ENCODE assay signal across 10 cellular contexts in the genomic region with DNA sequence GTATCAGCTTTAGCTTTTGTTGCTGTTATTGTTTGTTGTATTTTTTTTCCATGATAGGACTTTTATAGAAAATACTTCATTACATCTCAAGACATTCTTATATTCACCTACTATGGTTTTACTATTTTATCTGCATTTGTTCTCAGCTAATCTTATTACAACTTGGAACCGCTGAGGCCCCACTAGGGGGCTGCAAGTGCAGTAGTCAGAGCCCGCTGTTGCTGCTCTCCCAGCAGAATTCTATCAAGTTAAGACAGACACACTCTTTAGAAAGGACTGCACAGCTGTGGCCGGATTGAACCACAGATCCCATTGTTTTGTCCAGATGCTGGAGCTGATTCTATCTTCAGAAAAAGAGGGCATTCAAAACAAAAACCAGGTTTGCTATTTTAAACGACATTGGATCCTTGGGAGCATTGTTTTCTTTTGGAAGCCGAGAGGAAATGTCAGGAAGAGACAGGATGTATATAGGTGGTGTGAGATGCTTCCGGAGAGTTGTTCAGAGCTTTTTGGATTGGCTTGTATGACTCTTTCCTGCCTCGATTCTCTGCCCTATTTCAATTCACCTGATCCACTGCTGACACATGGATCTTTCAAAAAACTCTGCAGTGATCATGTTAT.
DNase-seq lines count a peak whose midpoint lies in the region; ATAC-seq, FAIRE-seq and TF ChIP-seq lines count a peak whose summit lies in the region.
"Had no signal": no experiment of that assay in that cellular context is flagged by ENCODE, and none has a peak within 500 bp of the region (broad histone marks: within the 10 kb centered on the region; RNA-seq: fewer than 3 reads in every experiment).

No MANE protein-coding gene starts in this region.

- WGBS in tibial nerve, 2 donors, result 12 to 16% methylated on average over 7 of the region's 7 CpGs

- TF ChIP-seq CTCF in D721Med (IDR thresholded peaks at IDR 0.05; ENCODE audit: insufficient read depth, missing control alignments), result peak; percentile 44
- TF ChIP-seq CTCF in Loucy (conservative IDR thresholded peaks at IDR 0.05; ENCODE audit: low read length), result peak; percentile 46
- TF ChIP-seq CTCF in bronchial epithelial cell (IDR thresholded peaks at IDR 0.05; ENCODE audit: insufficient read depth, low read length, severe bottlenecking), result peak; percentile 16
- peak in 2 of 5 experiments; percentile 16 to 26 for TF ChIP-seq CTCF in tibial nerve (IDR thresholded peaks at IDR 0.05)

- ATAC-seq in GM21825 (IDR thresholded peaks at IDR 0.05; ENCODE audit: unreplicated experiment) (no peak), HG03025 (IDR thresholded peaks at IDR 0.05; ENCODE audit: low FRiP score, unreplicated experiment) (no peak), GM18909 (IDR thresholded peaks at IDR 0.05; ENCODE audit: poor library complexity, unreplicated experiment) (no peak)

- TF ChIP-seq EP300 in tibial nerve (IDR thresholded peaks at IDR 0.05), result no peak

- no peaks in the 10 kb centered on the region for H3K9me2 ChIP-seq in Loucy (replicated peaks; ENCODE audit: low read depth, low read length)

- no peak overlapping the region for H3K27ac ChIP-seq in tibial nerve

- no peaks in the 10 kb centered on the region for H3K4me1 ChIP-seq in Loucy (ENCODE audit: insufficient read depth, low read length, poor library complexity, severe bottlenecking)
- no peaks in the 10 kb centered on the region for H3K4me1 ChIP-seq in tibial nerve

- no peaks in the 10 kb centered on the region for H3K79me2 ChIP-seq in Loucy (ENCODE audit: insufficient read depth, low read length)

- H2AFZ ChIP-seq in Loucy (ENCODE audit: low read length), result no peak overlapping the region

- no peaks in the 10 kb centered on the region for H4K20me1 ChIP-seq in Loucy (ENCODE audit: insufficient read depth, low read length, poor library complexity, severe bottlenecking)

- no peak overlapping the region for H3K4me2 ChIP-seq in Loucy (ENCODE audit: low read depth, low read length, poor library complexity, severe bottlenecking)

- no peaks in the 10 kb centered on the region for H3F3A ChIP-seq in Loucy (ENCODE audit: low read depth)

- no peak for DNase-seq in D721Med (ENCODE audit: insufficient read length, low spot score)
- DNase-seq in bronchial epithelial cell (ENCODE audit: low read depth), result peak; percentile 9
- peak; percentile 65 for DNase-seq in midbrain (lab: John Stamatoyannopoulos, UW)
- no peak for DNase-seq in tibial nerve (ENCODE audit: low spot score in 2 of 2)
- DNase-seq: KBM-7 had no signal

- H3K27me3 ChIP-seq in Loucy (ENCODE audit: insufficient read depth, low read length, poor library complexity, severe bottlenecking) (no peaks in the 10 kb centered on the region), bronchial epithelial cell (ENCODE audit: control insufficient read depth, insufficient read depth, low read length) (no peaks in the 10 kb centered on the region), tibial nerve (no peaks in the 10 kb centered on the region)

- H3K36me3 ChIP-seq in Loucy (ENCODE audit: insufficient read depth, low read length) (no peaks in the 10 kb centered on the region), bronchial epithelial cell (ENCODE audit: control insufficient read depth, insufficient read depth, low read length) (no peaks in the 10 kb centered on the region), tibial nerve (no peaks in the 10 kb centered on the region)

- no peak overlapping the region for H3K4me3 ChIP-seq in Loucy (ENCODE audit: low read length, poor library complexity, severe bottlenecking)
- H3K4me3 ChIP-seq in bronchial epithelial cell (ENCODE audit: low read depth, low read length), result no peak overlapping the region
- no peak overlapping the region for H3K4me3 ChIP-seq in tibial nerve
- H3K4me3 ChIP-seq: lung had no signal

- FAIRE-seq in D721Med (lab: Jason Lieb, UNC), result peak; percentile 21
- FAIRE-seq in bronchial epithelial cell (lab: Jason Lieb, UNC), result no peak

- H3K9me3 ChIP-seq in Loucy (ENCODE audit: insufficient read depth, low read depth, low read length), result no peaks in the 10 kb centered on the region
- no peaks in the 10 kb centered on the region for H3K9me3 ChIP-seq in tibial nerve

- no peak overlapping the region for H3K9ac ChIP-seq in Loucy (ENCODE audit: low read depth, low read length, poor library complexity, severe bottlenecking)

- no peak for TF ChIP-seq POLR2A in tibial nerve (IDR thresholded peaks at IDR 0.05)

Comparison
In these comparisons a context has a peak if more than half of its experiments do, and no peak if none do; other contexts are left out.
1. DNase-seq: peak in bronchial epithelial cell (single experiment) and midbrain (single experiment); none in D721Med (single experiment) and tibial nerve (0 of 2).